In genomic region chr22:46240506-46240905, GRCh38 we compare ENCODE assay signal across 20 cellular contexts. TPM values are rescaled to one million over a fixed set of nuclear protein-coding genes. Genes with fewer than 3 reads are reported as not detected.
A peak's percentile ranks its signal among the peaks of the same experiment; 100 is the strongest.
DNase-seq lines count a peak whose midpoint lies in the region; ATAC-seq and TF ChIP-seq lines count a peak whose summit lies in the region.
"Had no signal": no experiment of that assay in that cellular context is flagged by ENCODE, and none has a peak within 500 bp of the region (broad histone marks: within the 10 kb centered on the region; RNA-seq: fewer than 3 reads in every experiment).

No MANE protein-coding gene starts in this region.

- peak overlapping the region; percentile 68 for H3K27ac Mint-ChIP-seq in activated naive CD8-positive, alpha-beta T cell treated with anti-CD3 and anti-CD28 coated beads, Interleukin-2, amount 10 ng/mL, durations not matched to agents 7 days and 5 days
- H3K27ac Mint-ChIP-seq in activated naive CD8-positive, alpha-beta T cell treated with anti-CD3 and anti-CD28 coated beads, Interleukin-2, amount 50 U/mL, for 24 hours: no peak overlapping the region

- H2AFZ ChIP-seq in Loucy (ENCODE audit: low read length): no peak overlapping the region

- H3K79me2 ChIP-seq in Loucy (ENCODE audit: insufficient read depth, low read length): peaks cover 31% of the 10 kb centered on the region; the same call in 1 of the 2 replicates

- no peaks in the 10 kb centered on the region for H3K9me2 ChIP-seq in Loucy (replicated peaks; ENCODE audit: low read depth, low read length)

- H3K36me3 Mint-ChIP-seq in activated naive CD8-positive, alpha-beta T cell treated with anti-CD3 and anti-CD28 coated beads, Interleukin-2, amount 10 ng/mL, durations not matched to agents 7 days and 5 days: peaks cover 27% of the 10 kb centered on the region
- H3K36me3 Mint-ChIP-seq in activated naive CD8-positive, alpha-beta T cell treated with anti-CD3 and anti-CD28 coated beads, Interleukin-2, amount 50 U/mL, for 24 hours (ENCODE audit: low read depth): peaks cover 2% of the 10 kb centered on the region

- ATAC-seq in activated naive CD8-positive, alpha-beta T cell treated with anti-CD3 and anti-CD28 coated beads, Interleukin-2, amount 10 ng/mL, durations not matched to agents 7 days and 5 days (ENCODE audit: low read depth): no peak
- no peak for ATAC-seq in activated naive CD8-positive, alpha-beta T cell treated with anti-CD3 and anti-CD28 coated beads, Interleukin-2, amount 50 U/mL, for 24 hours

- no peaks in the 10 kb centered on the region for H3K27me3 Mint-ChIP-seq in activated naive CD8-positive, alpha-beta T cell treated with anti-CD3 and anti-CD28 coated beads, Interleukin-2, amount 10 ng/mL, durations not matched to agents 7 days and 5 days
- no peaks in the 10 kb centered on the region for H3K27me3 Mint-ChIP-seq in activated naive CD8-positive, alpha-beta T cell treated with anti-CD3 and anti-CD28 coated beads, Interleukin-2, amount 50 U/mL, for 24 hours
- H3K27me3 Mint-ChIP-seq: CD8-positive, alpha-beta memory T cell had no signal

- no peak for DNase-seq in activated naive CD8-positive, alpha-beta T cell treated with anti-CD3 and anti-CD28 coated beads, Interleukin-2, amount 10 ng/mL, durations not matched to agents 7 days and 5 days
- no peak for DNase-seq in activated naive CD8-positive, alpha-beta T cell treated with anti-CD3 and anti-CD28 coated beads, Interleukin-2, amount 50 U/mL, for 24 hours
- DNase-seq in CD1c-positive myeloid dendritic cell (ENCODE audit: extremely low spot score) (peak; percentile 38), medulla oblongata (ENCODE audit: extremely low spot score) (peak; percentile 21), NOMO-1 treated with DMSO at 0.1 percent for 48 hours (lab: John Stamatoyannopoulos, UW; ENCODE audit: unreplicated experiment) (no peak), NCI-H1436 treated with DMSO at 0.1 percent for 48 hours (lab: John Stamatoyannopoulos, UW) (no peak)
- DNase-seq in stimulated activated CD4-positive, alpha-beta T cell treated with anti-CD3 and anti-CD28 coated beads, Interleukin-4, amount 100 ng/mL, for 24 hours: no peak
- DNase-seq: AML-193; CD8-positive, alpha-beta memory T cell; EL; KBM-7; MG63; NCI-H1105; NCI-H187 treated with DMSO at 0.1 percent for 48 hours; NCI-H446 treated with DMSO at 0.1 percent for 48 hours; NCI-H748 treated with DMSO at 0.1 percent for 48 hours had no signal

- H3K4me1 ChIP-seq in Loucy (ENCODE audit: insufficient read depth, low read length, poor library complexity, severe bottlenecking): peaks cover 74% of the 10 kb centered on the region
- H3K4me1 ChIP-seq: SJSA1 had no signal

- H3K36me3 ChIP-seq in Loucy (ENCODE audit: insufficient read depth, low read length): peaks cover 11% of the 10 kb centered on the region; the same call in 1 of the 2 replicates

- no peaks in the 10 kb centered on the region for H3K9me3 ChIP-seq in Loucy (ENCODE audit: insufficient read depth, low read depth, low read length)
- H3K9me3 ChIP-seq: MG63, SJSA1 had no signal

- no peaks in the 10 kb centered on the region for H3K27me3 ChIP-seq in Loucy (ENCODE audit: insufficient read depth, low read length, poor library complexity, severe bottlenecking)
- H3K27me3 ChIP-seq: MG63, SJSA1 had no signal

- peaks cover 19% of the 10 kb centered on the region for H3K4me1 Mint-ChIP-seq in activated naive CD8-positive, alpha-beta T cell treated with anti-CD3 and anti-CD28 coated beads, Interleukin-2, amount 10 ng/mL, durations not matched to agents 7 days and 5 days
- peaks cover 14% of the 10 kb centered on the region for H3K4me1 Mint-ChIP-seq in activated naive CD8-positive, alpha-beta T cell treated with anti-CD3 and anti-CD28 coated beads, Interleukin-2, amount 50 U/mL, for 24 hours

- H3K9me3 Mint-ChIP-seq in activated naive CD8-positive, alpha-beta T cell treated with anti-CD3 and anti-CD28 coated beads, Interleukin-2, amount 10 ng/mL, durations not matched to agents 7 days and 5 days: peaks cover 3% of the 10 kb centered on the region
- H3K9me3 Mint-ChIP-seq in activated naive CD8-positive, alpha-beta T cell treated with anti-CD3 and anti-CD28 coated beads, Interleukin-2, amount 50 U/mL, for 24 hours: no peaks in the 10 kb centered on the region
- H3K9me3 Mint-ChIP-seq: CD8-positive, alpha-beta memory T cell had no signal

- H3K4me3 Mint-ChIP-seq in activated naive CD8-positive, alpha-beta T cell treated with anti-CD3 and anti-CD28 coated beads, Interleukin-2, amount 10 ng/mL, durations not matched to agents 7 days and 5 days: peak overlapping the region; percentile 64
- H3K4me3 Mint-ChIP-seq in activated naive CD8-positive, alpha-beta T cell treated with anti-CD3 and anti-CD28 coated beads, Interleukin-2, amount 50 U/mL, for 24 hours: no peak overlapping the region

- H3K4me2 ChIP-seq in Loucy (ENCODE audit: low read depth, low read length, poor library complexity, severe bottlenecking): peak overlapping the region; percentile 63

- H3K4me3 ChIP-seq in Loucy (ENCODE audit: low read length, poor library complexity, severe bottlenecking): peak overlapping the region; percentile 44
- H3K4me3 ChIP-seq: MG63, SJSA1 had no signal

- peak overlapping the region; percentile 72 for H3K9ac ChIP-seq in Loucy (ENCODE audit: low read depth, low read length, poor library complexity, severe bottlenecking)

- TF ChIP-seq CTCF in Loucy (conservative IDR thresholded peaks at IDR 0.05; ENCODE audit: low read length): no peak

- POLR2A ChIA-PET in activated naive CD8-positive, alpha-beta T cell treated with anti-CD3 and anti-CD28 coated beads, Interleukin-2, amount 10 ng/mL, durations not matched to agents 7 days and 5 days (lab: Charles Lee): interaction anchor here (1.2 kb wide), 1 partner anchor 10 kb away, joined by 6 read pairs; the partner anchor contains the start of gene CDPF1

- H4K20me1 ChIP-seq in Loucy (ENCODE audit: insufficient read depth, low read length, poor library complexity, severe bottlenecking): no peaks in the 10 kb centered on the region

- H3F3A ChIP-seq in Loucy (ENCODE audit: low read depth): peaks cover 16% of the 10 kb centered on the region

RNA-seq across cellular contexts. Expression of gene CDPF1, which starts 9.6 kb away (rescaled TPM):
- total RNA-seq in activated naive CD8-positive, alpha-beta T cell treated with anti-CD3 and anti-CD28 coated beads, Interleukin-2, amount 10 ng/mL, durations not matched to agents 7 days and 5 days: 10 to 100 TPM; 11.2 to 13.6 TPM

RNA-seq across cellular contexts. Expression of gene PKDREJ, which starts 22.6 kb away (rescaled TPM):
- not detected for total RNA-seq in activated naive CD8-positive, alpha-beta T cell treated with anti-CD3 and anti-CD28 coated beads, Interleukin-2, amount 10 ng/mL, durations not matched to agents 7 days and 5 days
- total RNA-seq: CD8-positive, alpha-beta memory T cell; H4; RPMI7951; SJSA1 had no signal

RNA-seq across cellular contexts. Expression of gene TTC38, which starts 27.3 kb away (rescaled TPM):
- total RNA-seq in activated naive CD8-positive, alpha-beta T cell treated with anti-CD3 and anti-CD28 coated beads, Interleukin-2, amount 10 ng/mL, durations not matched to agents 7 days and 5 days: 10 to 100 TPM; 24.3 to 25.0 TPM

RNA-seq across cellular contexts. Expression of gene GTSE1, which starts 56.2 kb away (rescaled TPM):
- total RNA-seq in activated naive CD8-positive, alpha-beta T cell treated with anti-CD3 and anti-CD28 coated beads, Interleukin-2, amount 10 ng/mL, durations not matched to agents 7 days and 5 days: 10 to 100 TPM; 64.9 to 73.8 TPM

Comparison
In these comparisons a context has a peak if more than half of its experiments do, and no peak if none do; other contexts are left out.
1. DNase-seq: peak in CD1c-positive myeloid dendritic cell (single experiment) and medulla oblongata (single experiment); none in activated naive CD8-positive, alpha-beta T cell treated with anti-CD3 and anti-CD28 coated beads, Interleukin-2, amount 10 ng/mL, durations not matched to agents 7 days and 5 days (single experiment), activated naive CD8-positive, alpha-beta T cell treated with anti-CD3 and anti-CD28 coated beads, Interleukin-2, amount 50 U/mL, for 24 hours (single experiment), stimulated activated CD4-positive, alpha-beta T cell treated with anti-CD3 and anti-CD28 coated beads, Interleukin-4, amount 100 ng/mL, for 24 hours (single experiment), NOMO-1 treated with DMSO at 0.1 percent for 48 hours (single experiment) and NCI-H1436 treated with DMSO at 0.1 percent for 48 hours (single experiment).